24 cellular contexts compared by ENCODE assay signal in genomic region chr11:69958308-69958707, GRCh38.
DNase-seq lines count a peak whose midpoint lies in the region; FAIRE-seq and TF ChIP-seq lines count a peak whose summit lies in the region.
"Had no signal": no experiment of that assay in that cellular context is flagged by ENCODE, and none has a peak within 500 bp of the region (broad histone marks: within the 10 kb centered on the region; RNA-seq: fewer than 3 reads in every experiment).

No MANE protein-coding gene starts in this region.

- no peaks in the 10 kb centered on the region for H3K79me2 ChIP-seq in astrocyte (ENCODE audit: insufficient read depth, low read length)

- H3K36me3 ChIP-seq in astrocyte (ENCODE audit: insufficient read depth, low read length): no peaks in the 10 kb centered on the region
- H3K36me3 ChIP-seq: prostate gland, upper lobe of left lung had no signal

- H3K4me3 Mint-ChIP-seq in astrocyte (ENCODE audit: unreplicated experiment) (no peak overlapping the region), Calu3 (ENCODE audit: low read depth, unreplicated experiment) (no peak overlapping the region)
- H3K4me3 Mint-ChIP-seq: activated CD4-positive, alpha-beta memory T cell treated with anti-CD3 and anti-CD28 coated beads for 36 hours; endodermal cell; memory B cell; natural killer cell treated with Interleukin-12 subunit alpha and Interleukin-12 subunit beta and Interleukin-15 and Interleukin-18, amount 100 ng/mL, for 72 hours had no signal

- H4K20me1 ChIP-seq in astrocyte (ENCODE audit: insufficient read depth, low read length): no peaks in the 10 kb centered on the region

- TF ChIP-seq CTCF in AG04449 (IDR thresholded peaks at IDR 0.05; ENCODE audit: insufficient read depth, low read length, missing control alignments): no peak
- no peak for TF ChIP-seq CTCF in astrocyte (IDR thresholded peaks at IDR 0.05; ENCODE audit: insufficient read depth, low read depth, low read length)
- TF ChIP-seq CTCF in Calu3 (IDR thresholded peaks at IDR 0.05; ENCODE audit: unreplicated experiment): no peak

- no TSS peak for BruUV-seq in Calu3 (replicated peaks; lab: Mats Ljungman, UMichigan)

- intact Hi-C loops in Calu3 (cut with micrococcal nuclease; ENCODE audit: unreplicated experiment) (no loop called here), posterior vena cava (cut with DNase I) (no loop called here)

- H2AFZ ChIP-seq in astrocyte (ENCODE audit: low read depth, low read length): no peak overlapping the region
- H2AFZ ChIP-seq: PC-9 had no signal

- H3K4me3 ChIP-seq in AG04449 (ENCODE audit: low read depth, low read length) (no peak overlapping the region), astrocyte (ENCODE audit: insufficient read depth, low read depth, low read length) (no peak overlapping the region)
- H3K4me3 ChIP-seq: A549, PC-9, prostate gland, skin epidermis, upper lobe of left lung had no signal

- no peak overlapping the region for H3K4me2 ChIP-seq in astrocyte (ENCODE audit: low read length)
- H3K4me2 ChIP-seq: A549, PC-9 had no signal

- CTCF ChIA-PET in AG04449 (lab: Yijun Ruan, JAX) (interaction anchor here (1.1 to 1.5 kb wide), 2 partner anchors 40 to 238 kb away, joined by 4 to 6 read pairs; no protein-coding TSS in a partner anchor), Calu3 (lab: Charles Lee) (interaction anchor here (2.6 kb wide), 1 partner anchor 9 kb away, joined by 7 read pairs; no protein-coding TSS in a partner anchor)

- no peaks in the 10 kb centered on the region for H3K27me3 ChIP-seq in astrocyte (ENCODE audit: insufficient read depth, low read length)
- H3K27me3 ChIP-seq: upper lobe of left lung had no signal

- no peak overlapping the region for H3K27ac ChIP-seq in astrocyte (ENCODE audit: low read depth, low read length)
- H3K27ac ChIP-seq: A549, PC-9, prostate gland, skin epidermis, upper lobe of left lung had no signal

- H3K9me3 ChIP-seq in astrocyte (ENCODE audit: insufficient read depth, low read depth, low read length): peaks cover 6% of the 10 kb centered on the region
- H3K9me3 ChIP-seq: prostate gland had no signal

- H3K9ac ChIP-seq in astrocyte (ENCODE audit: low read length): no peak overlapping the region

- peaks cover 11% of the 10 kb centered on the region for H3K4me1 Mint-ChIP-seq in astrocyte (ENCODE audit: low read depth, unreplicated experiment)
- peaks cover 29% of the 10 kb centered on the region for H3K4me1 Mint-ChIP-seq in Calu3 (ENCODE audit: low read depth, unreplicated experiment)
- H3K4me1 Mint-ChIP-seq: endodermal cell, memory B cell had no signal

- H3K27ac Mint-ChIP-seq in astrocyte (ENCODE audit: unreplicated experiment): no peak overlapping the region
- no peak overlapping the region for H3K27ac Mint-ChIP-seq in Calu3 (ENCODE audit: unreplicated experiment)
- H3K27ac Mint-ChIP-seq: activated CD4-positive, alpha-beta memory T cell treated with anti-CD3 and anti-CD28 coated beads for 36 hours; endodermal cell; memory B cell; natural killer cell treated with Interleukin-12 subunit alpha and Interleukin-12 subunit beta and Interleukin-15 and Interleukin-18, amount 100 ng/mL, for 72 hours had no signal

- peaks cover 5% of the 10 kb centered on the region for H3K36me3 Mint-ChIP-seq in astrocyte (ENCODE audit: low read depth, unreplicated experiment)
- no peaks in the 10 kb centered on the region for H3K36me3 Mint-ChIP-seq in Calu3 (ENCODE audit: insufficient read depth, unreplicated experiment)
- H3K36me3 Mint-ChIP-seq: natural killer cell treated with Interleukin-12 subunit alpha and Interleukin-12 subunit beta and Interleukin-15 and Interleukin-18, amount 100 ng/mL, for 72 hours had no signal

- FAIRE-seq in astrocyte (lab: Jason Lieb, UNC) (no peak), frontal cortex (lab: Jason Lieb, UNC) (no peak)
- FAIRE-seq: A549, HTR-8/SVneo had no signal

- H3K4me1 ChIP-seq in astrocyte (ENCODE audit: insufficient read depth, low read length): peaks cover 18% of the 10 kb centered on the region
- H3K4me1 ChIP-seq: prostate gland, upper lobe of left lung had no signal

- POLR2A ChIA-PET in AG04449 (lab: Yijun Ruan, JAX): no interaction called here

- H3K27me3 Mint-ChIP-seq in astrocyte (ENCODE audit: low read depth, unreplicated experiment) (peaks cover 18% of the 10 kb centered on the region), Calu3 (ENCODE audit: unreplicated experiment) (no peaks in the 10 kb centered on the region)

- H3K9me3 Mint-ChIP-seq in astrocyte (ENCODE audit: unreplicated experiment) (peaks cover 4% of the 10 kb centered on the region), Calu3 (ENCODE audit: low read depth, unreplicated experiment) (no peaks in the 10 kb centered on the region)
- H3K9me3 Mint-ChIP-seq: activated CD4-positive, alpha-beta memory T cell treated with anti-CD3 and anti-CD28 coated beads for 36 hours; natural killer cell treated with Interleukin-12 subunit alpha and Interleukin-12 subunit beta and Interleukin-15 and Interleukin-18, amount 100 ng/mL, for 72 hours had no signal

- peak; percentile 23 for DNase-seq in AG04449 (ENCODE audit: low read depth, low spot score)
- DNase-seq in ELR (ENCODE audit: low read depth): peak; percentile 11
- DNase-seq in astrocyte (ENCODE audit: low read depth): peak; percentile 89
- peak; percentile 62 for DNase-seq in iris pigment epithelial cell (ENCODE audit: low read depth)
- no peak for DNase-seq in C1 segment of cervical spinal cord (lab: John Stamatoyannopoulos, UW)
- DNase-seq in Calu3: no peak
- DNase-seq in posterior vena cava (ENCODE audit: low spot score): no peak
- DNase-seq in frontal cortex (ENCODE audit: low spot score in 2 of 2): no peak
- DNase-seq: activated CD4-positive, alpha-beta memory T cell treated with anti-CD3 and anti-CD28 coated beads for 36 hours; activated naive CD4-positive, alpha-beta T cell treated with Interleukin-2 at 50 U/mL for 16 hours; activated T-cell treated with anti-CD3 and anti-CD28 coated beads for 4 hours; NCI-H146; NCI-H774; stimulated activated CD4-positive, alpha-beta T cell treated with anti-CD3 and anti-CD28 coated beads, Interleukin-4, amount 100 ng/mL, for 1 hour; T-helper 2 cell; upper lobe of left lung had no signal

Comparison
In these comparisons a context has a peak if more than half of its experiments do, and no peak if none do; other contexts are left out.
1. DNase-seq: peak in AG04449 (single experiment), ELR (single experiment), astrocyte (single experiment) and iris pigment epithelial cell (single experiment); none in C1 segment of cervical spinal cord (0 of 14), Calu3 (single experiment), posterior vena cava (single experiment) and frontal cortex (0 of 2).